In genomic region chr5:141968914-141969608, GRCh38 we compare ENCODE assay signal across 1 cellular context.
TF ChIP-seq lines count a peak whose summit lies in the region.

A gene with protein sequence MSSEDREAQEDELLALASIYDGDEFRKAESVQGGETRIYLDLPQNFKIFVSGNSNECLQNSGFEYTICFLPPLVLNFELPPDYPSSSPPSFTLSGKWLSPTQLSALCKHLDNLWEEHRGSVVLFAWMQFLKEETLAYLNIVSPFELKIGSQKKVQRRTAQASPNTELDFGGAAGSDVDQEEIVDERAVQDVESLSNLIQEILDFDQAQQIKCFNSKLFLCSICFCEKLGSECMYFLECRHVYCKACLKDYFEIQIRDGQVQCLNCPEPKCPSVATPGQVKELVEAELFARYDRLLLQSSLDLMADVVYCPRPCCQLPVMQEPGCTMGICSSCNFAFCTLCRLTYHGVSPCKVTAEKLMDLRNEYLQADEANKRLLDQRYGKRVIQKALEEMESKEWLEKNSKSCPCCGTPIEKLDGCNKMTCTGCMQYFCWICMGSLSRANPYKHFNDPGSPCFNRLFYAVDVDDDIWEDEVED (plus strand): TSS chr5:141969105. CDS start chr5:141973589, 4,484 bp downstream.

TF ChIP-seq in HepG2, 621 proteins besides CTCF, POLR2A, EP300 and RAD21 (continued from another document and continues in another):
- TF ChIP-seq, protein P1, sequence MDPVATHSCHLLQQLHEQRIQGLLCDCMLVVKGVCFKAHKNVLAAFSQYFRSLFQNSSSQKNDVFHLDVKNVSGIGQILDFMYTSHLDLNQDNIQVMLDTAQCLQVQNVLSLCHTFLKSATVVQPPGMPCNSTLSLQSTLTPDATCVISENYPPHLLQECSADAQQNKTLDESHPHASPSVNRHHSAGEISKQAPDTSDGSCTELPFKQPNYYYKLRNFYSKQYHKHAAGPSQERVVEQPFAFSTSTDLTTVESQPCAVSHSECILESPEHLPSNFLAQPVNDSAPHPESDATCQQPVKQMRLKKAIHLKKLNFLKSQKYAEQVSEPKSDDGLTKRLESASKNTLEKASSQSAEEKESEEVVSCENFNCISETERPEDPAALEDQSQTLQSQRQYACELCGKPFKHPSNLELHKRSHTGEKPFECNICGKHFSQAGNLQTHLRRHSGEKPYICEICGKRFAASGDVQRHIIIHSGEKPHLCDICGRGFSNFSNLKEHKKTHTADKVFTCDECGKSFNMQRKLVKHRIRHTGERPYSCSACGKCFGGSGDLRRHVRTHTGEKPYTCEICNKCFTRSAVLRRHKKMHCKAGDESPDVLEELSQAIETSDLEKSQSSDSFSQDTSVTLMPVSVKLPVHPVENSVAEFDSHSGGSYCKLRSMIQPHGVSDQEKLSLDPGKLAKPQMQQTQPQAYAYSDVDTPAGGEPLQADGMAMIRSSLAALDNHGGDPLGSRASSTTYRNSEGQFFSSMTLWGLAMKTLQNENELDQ (CRISPR knock-in tag; IDR thresholded peaks at IDR 0.05; ENCODE audit: borderline replicate concordance): no peak
- TF ChIP-seq ZFP36 (IDR thresholded peaks at IDR 0.05; ENCODE audit: borderline replicate concordance, low read depth, low read length, partially characterized antibody) (no peak), ZNF333 (CRISPR knock-in tag; IDR thresholded peaks at IDR 0.05; ENCODE audit: borderline replicate concordance) (0 out of 2 replicates have a peak, but pooled peaks have one; percentile 22), HNF4A (CRISPR knock-in tag; IDR thresholded peaks at IDR 0.05) (peak; percentile 23; the same call in 1 of the 2 replicates), ZNF331 (CRISPR knock-in tag; IDR thresholded peaks at IDR 0.05) (peak; percentile 78; the same call in 1 of the 2 replicates), ZBTB42 (CRISPR knock-in tag; IDR thresholded peaks at IDR 0.05) (no peak), CENPBD1 (CRISPR knock-in tag; IDR thresholded peaks at IDR 0.05; ENCODE audit: borderline replicate concordance, low read depth) (no peak), ZBTB7B (CRISPR knock-in tag; IDR thresholded peaks at IDR 0.05) (peak; percentile 99), SIN3B (IDR thresholded peaks at IDR 0.05; ENCODE audit: low read length) (no peak), PHF5A (CRISPR knock-in tag; IDR thresholded peaks at IDR 0.05; ENCODE audit: low read depth, unreplicated experiment) (no peak), ZNF792 (CRISPR knock-in tag; IDR thresholded peaks at IDR 0.05) (peak; percentile 89), ZNF547 (CRISPR knock-in tag; IDR thresholded peaks at IDR 0.05) (0 out of 2 replicates have a peak, but pooled peaks have one; percentile 78), RELA (CRISPR knock-in tag; IDR thresholded peaks at IDR 0.05) (no peak), ZNF549 (CRISPR knock-in tag; IDR thresholded peaks at IDR 0.05) (no peak), ZNF207 (IDR thresholded peaks at IDR 0.05; ENCODE audit: borderline replicate concordance) (no peak), SALL2 (CRISPR knock-in tag; IDR thresholded peaks at IDR 0.05) (peak; percentile 94), ZMAT3 (CRISPR knock-in tag; conservative IDR thresholded peaks at IDR 0.05) (peak; percentile 96), ZNF747 (CRISPR knock-in tag; IDR thresholded peaks at IDR 0.05; ENCODE audit: borderline replicate concordance) (peak; percentile 94), ADNP (CRISPR knock-in tag; IDR thresholded peaks at IDR 0.05) (no peak), SIX4 (CRISPR knock-in tag; IDR thresholded peaks at IDR 0.05) (no peak; the same call in 1 of the 2 replicates), ZNF556 (CRISPR knock-in tag; IDR thresholded peaks at IDR 0.05; ENCODE audit: borderline replicate concordance) (peak; percentile 97), ZBTB8A (CRISPR knock-in tag; IDR thresholded peaks at IDR 0.05; ENCODE audit: borderline replicate concordance, low read depth) (0 out of 2 replicates have a peak, but pooled peaks have one; percentile 46), ZNF160 (CRISPR knock-in tag; IDR thresholded peaks at IDR 0.05) (peak; percentile 56; the same call in 1 of the 2 replicates), ZNF225 (CRISPR knock-in tag; IDR thresholded peaks at IDR 0.05) (0 out of 2 replicates have a peak, but pooled peaks have one; percentile 68), CREB3 (CRISPR knock-in tag; IDR thresholded peaks at IDR 0.05) (0 out of 2 replicates have a peak, but pooled peaks have one; percentile 19), ZBTB37 (CRISPR knock-in tag; IDR thresholded peaks at IDR 0.05) (0 out of 2 replicates have a peak, but pooled peaks have one; percentile 40), SRSF1 (optimal IDR thresholded peaks at IDR 0.05; ENCODE audit: low read depth, low read length) (no peak), ZNF251 (CRISPR knock-in tag; IDR thresholded peaks at IDR 0.05) (no peak), ATF6 (CRISPR knock-in tag; conservative IDR thresholded peaks at IDR 0.05) (no peak), ZNF687 (CRISPR knock-in tag; IDR thresholded peaks at IDR 0.05) (peak; percentile 97), HOXA7 (CRISPR knock-in tag; IDR thresholded peaks at IDR 0.05) (no peak; the same call in 1 of the 2 replicates), SIN3A (IDR thresholded peaks at IDR 0.05; ENCODE audit: borderline replicate concordance, low read depth, low read length) (peak; percentile 60; the same call in 1 of the 2 replicates), PAX8 (CRISPR knock-in tag; IDR thresholded peaks at IDR 0.05; ENCODE audit: borderline replicate concordance) (peak; percentile 19; the same call in 1 of the 2 replicates), REPIN1 (CRISPR knock-in tag; IDR thresholded peaks at IDR 0.05; ENCODE audit: borderline replicate concordance, low read depth) (0 out of 2 replicates have a peak, but pooled peaks have one; percentile 53), MED8 (CRISPR knock-in tag; IDR thresholded peaks at IDR 0.05; ENCODE audit: insufficient replicate concordance) (peak; percentile 64), GFI1 (CRISPR knock-in tag; IDR thresholded peaks at IDR 0.05; ENCODE audit: borderline replicate concordance) (no peak), SP1 (IDR thresholded peaks at IDR 0.05) (no peak), SP1 (CRISPR knock-in tag; IDR thresholded peaks at IDR 0.05) (peak; percentile 42; the same call in 1 of the 2 replicates), ATF7 (IDR thresholded peaks at IDR 0.05) (no peak), ATF7 (CRISPR knock-in tag; IDR thresholded peaks at IDR 0.05) (no peak; the same call in 1 of the 2 replicates), RFX5 (IDR thresholded peaks at IDR 0.05; ENCODE audit: low read depth, low read length) (peak; percentile 18; the same call in 1 of the 2 replicates), RARA (CRISPR knock-in tag; IDR thresholded peaks at IDR 0.05) (0 out of 2 replicates have a peak, but pooled peaks have one; percentile 36), ZNF746 (CRISPR knock-in tag; IDR thresholded peaks at IDR 0.05) (peak; percentile 62)
- TF ChIP-seq, protein P2, sequence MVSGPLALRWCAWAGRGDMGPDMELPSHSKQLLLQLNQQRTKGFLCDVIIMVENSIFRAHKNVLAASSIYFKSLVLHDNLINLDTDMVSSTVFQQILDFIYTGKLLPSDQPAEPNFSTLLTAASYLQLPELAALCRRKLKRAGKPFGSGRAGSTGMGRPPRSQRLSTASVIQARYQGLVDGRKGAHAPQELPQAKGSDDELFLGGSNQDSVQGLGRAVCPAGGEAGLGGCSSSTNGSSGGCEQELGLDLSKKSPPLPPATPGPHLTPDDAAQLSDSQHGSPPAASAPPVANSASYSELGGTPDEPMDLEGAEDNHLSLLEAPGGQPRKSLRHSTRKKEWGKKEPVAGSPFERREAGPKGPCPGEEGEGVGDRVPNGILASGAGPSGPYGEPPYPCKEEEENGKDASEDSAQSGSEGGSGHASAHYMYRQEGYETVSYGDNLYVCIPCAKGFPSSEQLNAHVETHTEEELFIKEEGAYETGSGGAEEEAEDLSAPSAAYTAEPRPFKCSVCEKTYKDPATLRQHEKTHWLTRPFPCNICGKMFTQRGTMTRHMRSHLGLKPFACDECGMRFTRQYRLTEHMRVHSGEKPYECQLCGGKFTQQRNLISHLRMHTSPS (CRISPR knock-in tag; IDR thresholded peaks at IDR 0.05; ENCODE audit: low read depth): no peak
- TF ChIP-seq, protein P3, sequence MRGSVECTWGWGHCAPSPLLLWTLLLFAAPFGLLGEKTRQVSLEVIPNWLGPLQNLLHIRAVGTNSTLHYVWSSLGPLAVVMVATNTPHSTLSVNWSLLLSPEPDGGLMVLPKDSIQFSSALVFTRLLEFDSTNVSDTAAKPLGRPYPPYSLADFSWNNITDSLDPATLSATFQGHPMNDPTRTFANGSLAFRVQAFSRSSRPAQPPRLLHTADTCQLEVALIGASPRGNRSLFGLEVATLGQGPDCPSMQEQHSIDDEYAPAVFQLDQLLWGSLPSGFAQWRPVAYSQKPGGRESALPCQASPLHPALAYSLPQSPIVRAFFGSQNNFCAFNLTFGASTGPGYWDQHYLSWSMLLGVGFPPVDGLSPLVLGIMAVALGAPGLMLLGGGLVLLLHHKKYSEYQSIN (CRISPR knock-in tag; IDR thresholded peaks at IDR 0.05; ENCODE audit: borderline replicate concordance): no peak
- TF ChIP-seq, protein P4, sequence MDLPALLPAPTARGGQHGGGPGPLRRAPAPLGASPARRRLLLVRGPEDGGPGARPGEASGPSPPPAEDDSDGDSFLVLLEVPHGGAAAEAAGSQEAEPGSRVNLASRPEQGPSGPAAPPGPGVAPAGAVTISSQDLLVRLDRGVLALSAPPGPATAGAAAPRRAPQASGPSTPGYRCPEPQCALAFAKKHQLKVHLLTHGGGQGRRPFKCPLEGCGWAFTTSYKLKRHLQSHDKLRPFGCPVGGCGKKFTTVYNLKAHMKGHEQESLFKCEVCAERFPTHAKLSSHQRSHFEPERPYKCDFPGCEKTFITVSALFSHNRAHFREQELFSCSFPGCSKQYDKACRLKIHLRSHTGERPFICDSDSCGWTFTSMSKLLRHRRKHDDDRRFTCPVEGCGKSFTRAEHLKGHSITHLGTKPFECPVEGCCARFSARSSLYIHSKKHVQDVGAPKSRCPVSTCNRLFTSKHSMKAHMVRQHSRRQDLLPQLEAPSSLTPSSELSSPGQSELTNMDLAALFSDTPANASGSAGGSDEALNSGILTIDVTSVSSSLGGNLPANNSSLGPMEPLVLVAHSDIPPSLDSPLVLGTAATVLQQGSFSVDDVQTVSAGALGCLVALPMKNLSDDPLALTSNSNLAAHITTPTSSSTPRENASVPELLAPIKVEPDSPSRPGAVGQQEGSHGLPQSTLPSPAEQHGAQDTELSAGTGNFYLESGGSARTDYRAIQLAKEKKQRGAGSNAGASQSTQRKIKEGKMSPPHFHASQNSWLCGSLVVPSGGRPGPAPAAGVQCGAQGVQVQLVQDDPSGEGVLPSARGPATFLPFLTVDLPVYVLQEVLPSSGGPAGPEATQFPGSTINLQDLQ (CRISPR knock-in tag; IDR thresholded peaks at IDR 0.05): peak; percentile 77; the same call in 1 of the 2 replicates
